In the genomic region with DNA sequence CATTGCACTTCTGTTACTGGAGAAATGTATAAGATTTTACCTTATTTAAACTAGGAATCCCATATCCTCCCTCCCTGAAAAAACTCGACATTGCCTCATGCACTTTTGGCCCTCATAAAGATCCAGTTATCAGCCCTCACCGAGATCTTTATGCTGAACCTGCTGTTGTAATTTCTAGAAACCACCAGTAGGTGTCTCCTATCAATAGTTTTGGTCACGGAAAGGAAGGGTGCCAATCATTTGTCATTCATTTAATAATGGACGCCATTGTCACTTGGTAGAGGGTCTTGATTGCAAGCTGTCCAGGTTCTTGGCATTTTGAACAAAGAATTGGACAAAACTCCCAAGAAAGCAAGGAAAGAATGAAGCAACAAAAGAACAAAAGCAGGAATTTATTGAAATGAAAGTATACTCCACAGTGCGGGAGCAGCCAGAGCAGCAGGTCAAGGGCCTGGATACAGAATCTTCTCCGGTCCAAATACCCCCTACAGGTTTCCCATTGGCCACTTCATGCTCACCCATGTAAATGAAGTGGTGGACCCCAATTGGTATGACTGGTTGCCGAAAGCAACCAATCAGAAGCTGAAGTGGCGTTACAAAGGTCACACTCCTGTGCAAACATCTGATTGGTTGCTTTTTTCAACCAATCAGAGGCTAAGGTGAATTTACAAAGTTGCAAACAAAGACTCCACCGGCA, we compare ENCODE assay signal across 9 cellular contexts.
DNase-seq lines count a peak whose midpoint lies in the region; ATAC-seq and TF ChIP-seq lines count a peak whose summit lies in the region.
"Had no signal": no experiment of that assay in that cellular context is flagged by ENCODE, and none has a peak within 500 bp of the region (broad histone marks: within the 10 kb centered on the region; RNA-seq: fewer than 3 reads in every experiment).

No MANE protein-coding gene starts in this region.

- no peak overlapping the region for H3K27ac Mint-ChIP-seq in activated naive CD8-positive, alpha-beta T cell
- no peak overlapping the region for H3K27ac Mint-ChIP-seq in immature natural killer cell

- 45 to 55% methylated on average over 9 of the region's 9 CpGs for WGBS in thyroid gland, 2 donors

- ATAC-seq in GM18502 (IDR thresholded peaks at IDR 0.05; ENCODE audit: poor library complexity, unreplicated experiment): peak; percentile 80
- peak; percentile 83 for ATAC-seq in HG02852 (IDR thresholded peaks at IDR 0.05; ENCODE audit: unreplicated experiment)

- DNase-seq in AML-193 (lab: John Stamatoyannopoulos, UW) (peak; percentile 7 to 33), NCI-H1694 treated with DMSO at 0.1 percent for 48 hours (lab: John Stamatoyannopoulos, UW) (peak; percentile 39), immature natural killer cell (peak in 2 of 3 donors; percentile 1 to 17), thyroid gland (no peak), NOMO-1 treated with dmso at 0.1 percent for 144 hours (lab: John Stamatoyannopoulos, UW; ENCODE audit: unreplicated experiment) (no peak)

- H3K36me3 Mint-ChIP-seq in activated naive CD8-positive, alpha-beta T cell: no peaks in the 10 kb centered on the region
- no peaks in the 10 kb centered on the region for H3K36me3 Mint-ChIP-seq in immature natural killer cell

- H3K27me3 Mint-ChIP-seq in activated naive CD8-positive, alpha-beta T cell: peaks cover 1% of the 10 kb centered on the region
- H3K27me3 Mint-ChIP-seq in immature natural killer cell (ENCODE audit: low read depth in 3 of 3): no peaks in the 10 kb centered on the region

- peak in 5 of 6 experiments; percentile 8 to 66 (median 44) for TF ChIP-seq CTCF in thyroid gland (IDR thresholded peaks at IDR 0.05)

- no peak for TF ChIP-seq POLR2A in thyroid gland (IDR thresholded peaks at IDR 0.05)

- no peak overlapping the region for H3K27ac ChIP-seq in thyroid gland
- H3K27ac ChIP-seq: SJSA1 had no signal

- no peaks in the 10 kb centered on the region for H3K27me3 ChIP-seq in thyroid gland
- H3K27me3 ChIP-seq: SJSA1 had no signal

- H3K4me3 ChIP-seq in thyroid gland (replicated peaks in 1 of 3): no peak overlapping the region
- H3K4me3 ChIP-seq: SJSA1 had no signal

- H3K9me3 ChIP-seq in thyroid gland: no peaks in the 10 kb centered on the region
- H3K9me3 ChIP-seq: SJSA1 had no signal

- no peaks in the 10 kb centered on the region for H3K4me1 ChIP-seq in thyroid gland

- peak overlapping the region; percentile 64 for H3K4me3 Mint-ChIP-seq in activated naive CD8-positive, alpha-beta T cell
- H3K4me3 Mint-ChIP-seq in immature natural killer cell: peak overlapping the region; percentile 8 to 82 (median 64)

- intact Hi-C loops in thyroid gland (cut with DNase I): no loop called here

- H3K9me3 Mint-ChIP-seq in activated naive CD8-positive, alpha-beta T cell (ENCODE audit: low read depth): no peaks in the 10 kb centered on the region
- no peaks in the 10 kb centered on the region for H3K9me3 Mint-ChIP-seq in immature natural killer cell

- H3K36me3 ChIP-seq in thyroid gland: no peaks in the 10 kb centered on the region
- H3K36me3 ChIP-seq: SJSA1 had no signal

- H3K4me1 Mint-ChIP-seq in activated naive CD8-positive, alpha-beta T cell (ENCODE audit: low read depth): peaks cover 4% of the 10 kb centered on the region
- H3K4me1 Mint-ChIP-seq in immature natural killer cell: peaks cover 2 to 6% of the 10 kb centered on the region in 2 donors

Comparison
In these comparisons a context has a peak if more than half of its experiments do, and no peak if none do; other contexts are left out.
1. DNase-seq: peak in AML-193 (2 of 2), NCI-H1694 treated with DMSO at 0.1 percent for 48 hours (single experiment) and immature natural killer cell (2 of 3); none in thyroid gland (0 of 2) and NOMO-1 treated with dmso at 0.1 percent for 144 hours (single experiment).